2 cellular contexts compared by ENCODE assay signal in genomic region chr11:124644426-124645280, GRCh38.
TF ChIP-seq lines count a peak whose summit lies in the region.

No MANE protein-coding gene starts in this region.

TF ChIP-seq in HEK293, 187 proteins besides CTCF, POLR2A, EP300 and RAD21 (continues in another document):
- TF ChIP-seq ZNF121 (tag by site-specific recombination; IDR thresholded peaks at IDR 0.05) (no peak), ZNF701 (tag by site-specific recombination; IDR thresholded peaks at IDR 0.05) (no peak), ZBTB17 (tag by site-specific recombination; IDR thresholded peaks at IDR 0.05) (peak; percentile 60), IKZF3 (tag by site-specific recombination; IDR thresholded peaks at IDR 0.05) (peak; percentile 47; the same call in 1 of the 2 replicates), SP7 (tag by site-specific recombination; IDR thresholded peaks at IDR 0.05) (0 out of 2 replicates have a peak, but pooled peaks have one; percentile 12), ZNF549 (tag by site-specific recombination; IDR thresholded peaks at IDR 0.05) (no peak), ZIC2 (tag by site-specific recombination; IDR thresholded peaks at IDR 0.05) (peak; percentile 30; the same call in 1 of the 2 replicates), ZSCAN23 (tag by site-specific recombination; IDR thresholded peaks at IDR 0.05) (no peak), ZNF561 (tag by site-specific recombination; IDR thresholded peaks at IDR 0.05; ENCODE audit: borderline replicate concordance) (0 out of 2 replicates have a peak, but pooled peaks have one; percentile 23), ZNF654 (tag by site-specific recombination; IDR thresholded peaks at IDR 0.05; ENCODE audit: low read depth) (peak; percentile 77), GLIS2 (tag by site-specific recombination; IDR thresholded peaks at IDR 0.05) (0 out of 2 replicates have a peak, but pooled peaks have one; percentile 16), ZNF664 (tag by site-specific recombination; IDR thresholded peaks at IDR 0.05) (peak; percentile 48; the same call in 1 of the 2 replicates), ZNF610 (tag by site-specific recombination; IDR thresholded peaks at IDR 0.05; ENCODE audit: borderline replicate concordance) (no peak), GLIS1 (tag by site-specific recombination; IDR thresholded peaks at IDR 0.05) (0 out of 2 replicates have a peak, but pooled peaks have one; percentile 18), ZNF221 (tag by site-specific recombination; IDR thresholded peaks at IDR 0.05; ENCODE audit: borderline replicate concordance) (no peak), ZFHX2 (tag by site-specific recombination; conservative IDR thresholded peaks at IDR 0.05) (peak; percentile 69), PRDM6 (tag by site-specific recombination; IDR thresholded peaks at IDR 0.05) (peak; percentile 46; the same call in 1 of the 2 replicates), ZNF76 (tag by site-specific recombination; IDR thresholded peaks at IDR 0.05; ENCODE audit: borderline replicate concordance, low read depth) (no peak)
- TF ChIP-seq, protein P1, sequence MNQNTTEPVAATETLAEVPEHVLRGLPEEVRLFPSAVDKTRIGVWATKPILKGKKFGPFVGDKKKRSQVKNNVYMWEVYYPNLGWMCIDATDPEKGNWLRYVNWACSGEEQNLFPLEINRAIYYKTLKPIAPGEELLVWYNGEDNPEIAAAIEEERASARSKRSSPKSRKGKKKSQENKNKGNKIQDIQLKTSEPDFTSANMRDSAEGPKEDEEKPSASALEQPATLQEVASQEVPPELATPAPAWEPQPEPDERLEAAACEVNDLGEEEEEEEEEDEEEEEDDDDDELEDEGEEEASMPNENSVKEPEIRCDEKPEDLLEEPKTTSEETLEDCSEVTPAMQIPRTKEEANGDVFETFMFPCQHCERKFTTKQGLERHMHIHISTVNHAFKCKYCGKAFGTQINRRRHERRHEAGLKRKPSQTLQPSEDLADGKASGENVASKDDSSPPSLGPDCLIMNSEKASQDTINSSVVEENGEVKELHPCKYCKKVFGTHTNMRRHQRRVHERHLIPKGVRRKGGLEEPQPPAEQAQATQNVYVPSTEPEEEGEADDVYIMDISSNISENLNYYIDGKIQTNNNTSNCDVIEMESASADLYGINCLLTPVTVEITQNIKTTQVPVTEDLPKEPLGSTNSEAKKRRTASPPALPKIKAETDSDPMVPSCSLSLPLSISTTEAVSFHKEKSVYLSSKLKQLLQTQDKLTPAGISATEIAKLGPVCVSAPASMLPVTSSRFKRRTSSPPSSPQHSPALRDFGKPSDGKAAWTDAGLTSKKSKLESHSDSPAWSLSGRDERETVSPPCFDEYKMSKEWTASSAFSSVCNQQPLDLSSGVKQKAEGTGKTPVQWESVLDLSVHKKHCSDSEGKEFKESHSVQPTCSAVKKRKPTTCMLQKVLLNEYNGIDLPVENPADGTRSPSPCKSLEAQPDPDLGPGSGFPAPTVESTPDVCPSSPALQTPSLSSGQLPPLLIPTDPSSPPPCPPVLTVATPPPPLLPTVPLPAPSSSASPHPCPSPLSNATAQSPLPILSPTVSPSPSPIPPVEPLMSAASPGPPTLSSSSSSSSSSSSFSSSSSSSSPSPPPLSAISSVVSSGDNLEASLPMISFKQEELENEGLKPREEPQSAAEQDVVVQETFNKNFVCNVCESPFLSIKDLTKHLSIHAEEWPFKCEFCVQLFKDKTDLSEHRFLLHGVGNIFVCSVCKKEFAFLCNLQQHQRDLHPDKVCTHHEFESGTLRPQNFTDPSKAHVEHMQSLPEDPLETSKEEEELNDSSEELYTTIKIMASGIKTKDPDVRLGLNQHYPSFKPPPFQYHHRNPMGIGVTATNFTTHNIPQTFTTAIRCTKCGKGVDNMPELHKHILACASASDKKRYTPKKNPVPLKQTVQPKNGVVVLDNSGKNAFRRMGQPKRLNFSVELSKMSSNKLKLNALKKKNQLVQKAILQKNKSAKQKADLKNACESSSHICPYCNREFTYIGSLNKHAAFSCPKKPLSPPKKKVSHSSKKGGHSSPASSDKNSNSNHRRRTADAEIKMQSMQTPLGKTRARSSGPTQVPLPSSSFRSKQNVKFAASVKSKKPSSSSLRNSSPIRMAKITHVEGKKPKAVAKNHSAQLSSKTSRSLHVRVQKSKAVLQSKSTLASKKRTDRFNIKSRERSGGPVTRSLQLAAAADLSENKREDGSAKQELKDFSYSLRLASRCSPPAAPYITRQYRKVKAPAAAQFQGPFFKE (tag by site-specific recombination; IDR thresholded peaks at IDR 0.05; ENCODE audit: borderline replicate concordance) = no peak
- TF ChIP-seq, protein P2, sequence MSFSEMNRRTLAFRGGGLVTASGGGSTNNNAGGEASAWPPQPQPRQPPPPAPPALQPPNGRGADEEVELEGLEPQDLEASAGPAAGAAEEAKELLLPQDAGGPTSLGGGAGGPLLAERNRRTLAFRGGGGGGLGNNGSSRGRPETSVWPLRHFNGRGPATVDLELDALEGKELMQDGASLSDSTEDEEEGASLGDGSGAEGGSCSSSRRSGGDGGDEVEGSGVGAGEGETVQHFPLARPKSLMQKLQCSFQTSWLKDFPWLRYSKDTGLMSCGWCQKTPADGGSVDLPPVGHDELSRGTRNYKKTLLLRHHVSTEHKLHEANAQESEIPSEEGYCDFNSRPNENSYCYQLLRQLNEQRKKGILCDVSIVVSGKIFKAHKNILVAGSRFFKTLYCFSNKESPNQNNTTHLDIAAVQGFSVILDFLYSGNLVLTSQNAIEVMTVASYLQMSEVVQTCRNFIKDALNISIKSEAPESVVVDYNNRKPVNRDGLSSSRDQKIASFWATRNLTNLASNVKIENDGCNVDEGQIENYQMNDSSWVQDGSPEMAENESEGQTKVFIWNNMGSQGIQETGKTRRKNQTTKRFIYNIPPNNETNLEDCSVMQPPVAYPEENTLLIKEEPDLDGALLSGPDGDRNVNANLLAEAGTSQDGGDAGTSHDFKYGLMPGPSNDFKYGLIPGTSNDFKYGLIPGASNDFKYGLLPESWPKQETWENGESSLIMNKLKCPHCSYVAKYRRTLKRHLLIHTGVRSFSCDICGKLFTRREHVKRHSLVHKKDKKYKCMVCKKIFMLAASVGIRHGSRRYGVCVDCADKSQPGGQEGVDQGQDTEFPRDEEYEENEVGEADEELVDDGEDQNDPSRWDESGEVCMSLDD (tag by site-specific recombination; IDR thresholded peaks at IDR 0.05) = peak; percentile 34; the same call in 1 of the 2 replicates

TF ChIP-seq in H1, 55 proteins besides CTCF, POLR2A, EP300 and RAD21:
- TF ChIP-seq ATF2 (IDR thresholded peaks at IDR 0.05; ENCODE audit: low read length) (no peak), YY1 (IDR thresholded peaks at IDR 0.05; ENCODE audit: low read depth, low read length) (peak; percentile 87), CREB1 (IDR thresholded peaks at IDR 0.05) (0 out of 2 replicates have a peak, but pooled peaks have one; percentile 18), TEAD4 (IDR thresholded peaks at IDR 0.05; ENCODE audit: low read depth, low read length) (peak; percentile 74)
